In genomic region chr3:194867270-194867983, GRCh38 we compare ENCODE assay signal across 1 cellular context.
TF ChIP-seq lines count a peak whose summit lies in the region.

No MANE protein-coding gene starts in this region.

TF ChIP-seq in H1, 55 proteins besides CTCF, POLR2A, EP300 and RAD21 (continued from another document):
- TF ChIP-seq, protein P1, sequence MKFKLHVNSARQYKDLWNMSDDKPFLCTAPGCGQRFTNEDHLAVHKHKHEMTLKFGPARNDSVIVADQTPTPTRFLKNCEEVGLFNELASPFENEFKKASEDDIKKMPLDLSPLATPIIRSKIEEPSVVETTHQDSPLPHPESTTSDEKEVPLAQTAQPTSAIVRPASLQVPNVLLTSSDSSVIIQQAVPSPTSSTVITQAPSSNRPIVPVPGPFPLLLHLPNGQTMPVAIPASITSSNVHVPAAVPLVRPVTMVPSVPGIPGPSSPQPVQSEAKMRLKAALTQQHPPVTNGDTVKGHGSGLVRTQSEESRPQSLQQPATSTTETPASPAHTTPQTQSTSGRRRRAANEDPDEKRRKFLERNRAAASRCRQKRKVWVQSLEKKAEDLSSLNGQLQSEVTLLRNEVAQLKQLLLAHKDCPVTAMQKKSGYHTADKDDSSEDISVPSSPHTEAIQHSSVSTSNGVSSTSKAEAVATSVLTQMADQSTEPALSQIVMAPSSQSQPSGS (IDR thresholded peaks at IDR 0.05; ENCODE audit: low read length) = no peak
- TF ChIP-seq CTBP2 (IDR thresholded peaks at IDR 0.05; ENCODE audit: borderline replicate concordance, insufficient read depth, insufficient read length, low read length) = no peak
- TF ChIP-seq RFX5 (IDR thresholded peaks at IDR 0.05; ENCODE audit: borderline replicate concordance, low read depth, low read length) = no peak
- no peak for TF ChIP-seq BCL11A (IDR thresholded peaks at IDR 0.05; ENCODE audit: low read depth in 2 of 2, low read length in 2 of 2)
- no peak for TF ChIP-seq TAF7 (optimal IDR thresholded peaks at IDR 0.05; ENCODE audit: borderline replicate concordance, low read depth, low read length)
- no peak for TF ChIP-seq TCF12 (IDR thresholded peaks at IDR 0.05; ENCODE audit: low read depth, low read length)
